12 cellular contexts compared by ENCODE assay signal in genomic region chr1:155013632-155014031, GRCh38. TPM values are rescaled to one million over a fixed set of nuclear protein-coding genes. Genes with fewer than 3 reads are reported as not detected.
A peak's percentile ranks its signal among the peaks of the same experiment; 100 is the strongest.
DNase-seq lines count a peak whose midpoint lies in the region; ATAC-seq and TF ChIP-seq lines count a peak whose summit lies in the region.
"Had no signal": no experiment of that assay in that cellular context is flagged by ENCODE, and none has a peak within 500 bp of the region (broad histone marks: within the 10 kb centered on the region; RNA-seq: fewer than 3 reads in every experiment).

No MANE protein-coding gene starts in this region.

- DNase-seq in CD4-positive, alpha-beta memory T cell, result peak in 4 of 5 donors; percentile 48 to 64 (median 48)
- peak; percentile 51 for DNase-seq in RWPE2 (ENCODE audit: low spot score)
- DNase-seq in central memory CD4-positive, alpha-beta T cell, result peak; percentile 46
- no peak for DNase-seq in prostate gland (ENCODE audit: low spot score)
- no peak for DNase-seq in hippocampal formation (lab: John Stamatoyannopoulos, UW)
- DNase-seq: DMS79 treated with DMSO at 0.1 percent for 48 hours, kidney glomerular epithelial cell, NCI-H2029, posterior cingulate gyrus had no signal

- H3K4me3 ChIP-seq in CD4-positive, alpha-beta memory T cell (ENCODE audit: low read length in 2 of 2), result peak overlapping the region; percentile 4 to 23
- no peak overlapping the region for H3K4me3 ChIP-seq in RWPE2 (ENCODE audit: severe bottlenecking)
- no peak overlapping the region for H3K4me3 ChIP-seq in prostate gland

- TF ChIP-seq POLR2A in prostate gland (IDR thresholded peaks at IDR 0.05), result no peak

- H3K4me3 Mint-ChIP-seq in CD4-positive, alpha-beta memory T cell, result peak overlapping the region; percentile 72 to 98 (median 88)
- H3K4me3 Mint-ChIP-seq: brain had no signal

- 32% methylated on average over 7 of the region's 8 CpGs for whole genome bisulfite sequencing in prostate gland

- H3K4me1 ChIP-seq in CD4-positive, alpha-beta memory T cell (ENCODE audit: insufficient read depth, low read length), result peaks cover 91% of the 10 kb centered on the region
- H3K4me1 ChIP-seq in RWPE2 (ENCODE audit: insufficient read depth, poor library complexity, severe bottlenecking) (peaks cover 28% of the 10 kb centered on the region), prostate gland (replicated peaks) (peaks cover 44% of the 10 kb centered on the region)

- H3K36me3 ChIP-seq in CD4-positive, alpha-beta memory T cell (ENCODE audit: insufficient read depth, low read length), result peaks cover 8% of the 10 kb centered on the region
- H3K36me3 ChIP-seq in RWPE2 (ENCODE audit: low read depth) (peaks cover 35% of the 10 kb centered on the region), prostate gland (peaks cover 7 to 14% of the 10 kb centered on the region in 2 donors)

- peak overlapping the region; percentile 86 for H3K27ac ChIP-seq in CD4-positive, alpha-beta memory T cell (ENCODE audit: low read depth, low read length)
- H3K27ac ChIP-seq in RWPE2 (ENCODE audit: poor library complexity, severe bottlenecking) (peak overlapping the region; percentile 92), prostate gland (peak overlapping the region; percentile 30 to 100)

- H3K9me3 ChIP-seq in CD4-positive, alpha-beta memory T cell (ENCODE audit: control insufficient read depth in 1 of 2, low read length in 2 of 2), result no peaks in the 10 kb centered on the region
- no peaks in the 10 kb centered on the region for H3K9me3 ChIP-seq in RWPE2 (ENCODE audit: severe bottlenecking)
- no peaks in the 10 kb centered on the region for H3K9me3 ChIP-seq in prostate gland

- CTCF ChIA-PET in CD4-positive, alpha-beta memory T cell (lab: Charles Lee; ENCODE audit: partially characterized antibody), result interaction anchor here (0.7 to 18.7 kb wide), 5 partner anchors 14 to 77 kb away, joined by 4 to 381 read pairs (median 4); partner anchors contain the start of genes CKS1B, FLAD1, LENEP and PMVK

- intact Hi-C loops in CD4-positive, alpha-beta memory T cell (cut with micrococcal nuclease), result no loop called here
- intact Hi-C loops in prostate gland (cut with DNase I), result no loop called here

- H3K4me1 Mint-ChIP-seq in CD4-positive, alpha-beta memory T cell, result peaks cover 37 to 87% (median 62%) of the 10 kb centered on the region in 4 donors

- POLR2A ChIA-PET in CD4-positive, alpha-beta memory T cell (lab: Charles Lee; ENCODE audit: partially characterized antibody), result interaction anchor here (0.5 to 38.9 kb wide), 12 partner anchors 9 to 844 kb away, joined by 3 to 1543 read pairs (median 5); partner anchors contain the start of genes ADAM15, CKS1B, FLAD1 and GON4L

- peak overlapping the region; percentile 90 to 97 (median 94) for H3K27ac Mint-ChIP-seq in CD4-positive, alpha-beta memory T cell

- TF ChIP-seq CTCF in RWPE2 (IDR thresholded peaks at IDR 0.05; ENCODE audit: poor library complexity, severe bottlenecking), result no peak
- no peak for TF ChIP-seq CTCF in prostate gland (IDR thresholded peaks at IDR 0.05)

- H3K36me3 Mint-ChIP-seq in CD4-positive, alpha-beta memory T cell, result peaks cover 9 to 43% of the 10 kb centered on the region in 2 donors
- H3K36me3 Mint-ChIP-seq: brain had no signal

- H3K9me3 Mint-ChIP-seq in CD4-positive, alpha-beta memory T cell, result peaks cover 0 to 3% (median 0%) of the 10 kb centered on the region in 8 donors
- H3K9me3 Mint-ChIP-seq: brain had no signal

- no peaks in the 10 kb centered on the region for H3K27me3 ChIP-seq in CD4-positive, alpha-beta memory T cell (ENCODE audit: insufficient read depth, low read length)
- H3K27me3 ChIP-seq in RWPE2 (ENCODE audit: insufficient read depth, poor library complexity, severe bottlenecking), result no peaks in the 10 kb centered on the region
- no peaks in the 10 kb centered on the region for H3K27me3 ChIP-seq in prostate gland (replicated peaks; ENCODE audit: insufficient read depth)

- H3K27me3 Mint-ChIP-seq in CD4-positive, alpha-beta memory T cell, result no peaks in the 10 kb centered on the region
- H3K27me3 Mint-ChIP-seq: brain had no signal

- ATAC-seq in RWPE2 (ENCODE audit: low read depth) (no peak), GM18511 (IDR thresholded peaks at IDR 0.05; ENCODE audit: unreplicated experiment) (no peak), GM19395 (IDR thresholded peaks at IDR 0.05; ENCODE audit: unreplicated experiment) (no peak)

RNA-seq across cellular contexts. Expression of gene ZBTB7B, which starts 11.0 kb away (rescaled TPM):
- total RNA-seq in CD4-positive, alpha-beta memory T cell, result 10 to 100 TPM; 86.3 to 92.7 TPM
- polyA plus RNA-seq in CD4-positive, alpha-beta memory T cell, result 10 to 100 TPM in 1 of 2 donors, 1 to 10 TPM in 1; 3.4 to 11.6 TPM
- 100 to 1,000 TPM in 1 of 2 donors, 10 to 100 TPM in 1; 60.0 to 103 TPM for total RNA-seq in prostate gland

RNA-seq across cellular contexts. Expression of gene DCST2, which starts 19.9 kb away (rescaled TPM):
- total RNA-seq in CD4-positive, alpha-beta memory T cell, result 1 to 10 TPM; 4.0 to 4.1 TPM
- polyA plus RNA-seq in CD4-positive, alpha-beta memory T cell, result not detected
- total RNA-seq in prostate gland, result 1 to 10 TPM; 2.3 to 5.3 TPM

RNA-seq across cellular contexts. Expression of gene DCST1, which starts 20.0 kb away (rescaled TPM):
- total RNA-seq in CD4-positive, alpha-beta memory T cell, result under 1 TPM in 1 of 2 experiments, not detected in 1; 0.14 TPM
- polyA plus RNA-seq in CD4-positive, alpha-beta memory T cell, result not detected
- total RNA-seq in prostate gland, result under 1 TPM in 1 of 2 donors, not detected in 1; 0.51 TPM

RNA-seq across cellular contexts. Expression of gene LENEP, which starts 20.2 kb away (rescaled TPM):
- total RNA-seq in CD4-positive, alpha-beta memory T cell, result 1 to 10 TPM; 1.1 to 3.1 TPM
- not detected for polyA plus RNA-seq in CD4-positive, alpha-beta memory T cell
- total RNA-seq in prostate gland, result not detected

RNA-seq across cellular contexts. Expression of gene FLAD1, which starts 30.5 kb away (rescaled TPM):
- total RNA-seq in CD4-positive, alpha-beta memory T cell, result 10 to 100 TPM; 52.4 to 56.6 TPM
- polyA plus RNA-seq in CD4-positive, alpha-beta memory T cell, result 10 to 100 TPM; 48.9 to 75.9 TPM
- 10 to 100 TPM; 31.5 to 35.3 TPM for total RNA-seq in prostate gland

Comparison
In these comparisons a context has a peak if more than half of its experiments do, and no peak if none do; other contexts are left out.
1. DNase-seq: peak in CD4-positive, alpha-beta memory T cell (4 of 5), RWPE2 (single experiment) and central memory CD4-positive, alpha-beta T cell (single experiment); none in prostate gland (single experiment) and hippocampal formation (0 of 2).
2. H3K4me3 ChIP-seq: peak in CD4-positive, alpha-beta memory T cell (2 of 2); none in RWPE2 (single experiment) and prostate gland (0 of 2).
3. Peak in every context shown above with its lines, with median percentiles within 50 percentile points of each other: H3K27ac ChIP-seq.